ENCODE assay signal across 14 cellular contexts in the genomic region with DNA sequence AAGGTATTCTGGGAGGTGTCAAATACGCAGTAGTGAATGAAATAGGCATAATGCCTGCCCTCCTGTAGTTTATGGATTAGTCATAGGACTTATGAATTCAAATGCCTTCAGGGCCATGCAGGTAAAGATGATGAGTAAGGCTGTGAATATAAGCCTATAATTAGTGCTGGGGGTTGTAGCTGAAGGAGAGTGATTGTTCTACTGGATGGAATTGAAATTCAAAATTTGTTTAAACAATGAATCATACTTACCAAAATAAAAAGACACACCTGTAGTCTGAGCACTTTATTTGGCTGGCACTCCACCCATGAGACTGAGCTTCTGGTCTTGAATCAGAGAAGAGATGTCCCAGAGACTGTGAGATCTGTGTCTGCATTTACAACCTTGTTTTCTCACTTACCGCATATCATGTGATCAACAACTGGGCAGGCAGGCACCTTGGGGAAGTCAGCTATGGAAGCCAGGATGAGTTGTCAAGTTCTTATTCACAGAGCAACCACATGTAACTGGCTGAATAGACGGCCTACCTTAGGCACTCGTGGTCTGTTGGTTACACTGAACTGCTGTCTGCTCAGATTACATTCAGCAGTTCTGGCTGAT.
DNase-seq lines count a peak whose midpoint lies in the region; ATAC-seq and TF ChIP-seq lines count a peak whose summit lies in the region.
"Had no signal": no experiment of that assay in that cellular context is flagged by ENCODE, and none has a peak within 500 bp of the region (broad histone marks: within the 10 kb centered on the region; RNA-seq: fewer than 3 reads in every experiment).

No MANE protein-coding gene starts in this region.

- ATAC-seq in right lobe of liver, result no peak
- ATAC-seq: activated naive CD8-positive, alpha-beta T cell treated with anti-CD3 and anti-CD28 coated beads, Interleukin-2, amount 50 U/mL, for 24 hours had no signal

- H3K4me1 ChIP-seq in right atrium auricular region (no peaks in the 10 kb centered on the region), right lobe of liver (no peaks in the 10 kb centered on the region)
- H3K4me1 ChIP-seq: testis had no signal

- TF ChIP-seq CTCF in kidney epithelial cell (IDR thresholded peaks at IDR 0.05; ENCODE audit: insufficient read depth, low read length, poor library complexity, severe bottlenecking) (no peak), right atrium auricular region (IDR thresholded peaks at IDR 0.05) (no peak), right lobe of liver (IDR thresholded peaks at IDR 0.05) (no peak)

- WGBS in right lobe of liver (ENCODE audit: insufficient coverage, low coverage, low lambda C conversion rate, missing lambda C conversion rate), result 76% methylated on average over 2 of the region's 4 CpGs

- H3K9me3 ChIP-seq in right atrium auricular region (no peaks in the 10 kb centered on the region), right lobe of liver (no peaks in the 10 kb centered on the region)
- H3K9me3 ChIP-seq: neutrophil, testis had no signal

- intact Hi-C loops in right lobe of liver (cut with DNase I), result no loop called here

- no peak for TF ChIP-seq POLR2A in right lobe of liver (IDR thresholded peaks at IDR 0.05)

- H3K27me3 ChIP-seq in kidney epithelial cell (ENCODE audit: control insufficient read depth, insufficient read depth, low read length) (no peaks in the 10 kb centered on the region), right atrium auricular region (no peaks in the 10 kb centered on the region), right lobe of liver (no peaks in the 10 kb centered on the region)
- H3K27me3 ChIP-seq: neutrophil, testis had no signal

- no peak overlapping the region for H3K4me3 ChIP-seq in kidney epithelial cell (ENCODE audit: low read depth, low read length)
- H3K4me3 ChIP-seq in right atrium auricular region, result no peak overlapping the region
- no peak overlapping the region for H3K4me3 ChIP-seq in right lobe of liver
- H3K4me3 ChIP-seq: testis had no signal

- no peaks in the 10 kb centered on the region for H3K36me3 ChIP-seq in kidney epithelial cell (ENCODE audit: control insufficient read depth, insufficient read depth, low read length)
- no peaks in the 10 kb centered on the region for H3K36me3 ChIP-seq in right atrium auricular region
- H3K36me3 ChIP-seq in right lobe of liver, result no peaks in the 10 kb centered on the region
- H3K36me3 ChIP-seq: neutrophil had no signal

- DNase-seq in ELF-1 (ENCODE audit: low read depth, low spot score) (peak; percentile 1), NCI-H1436 (lab: John Stamatoyannopoulos, UW) (peak; percentile 87), SHP77 treated with DMSO at 0.1 percent for 48 hours (lab: John Stamatoyannopoulos, UW) (peak; percentile 91), kidney epithelial cell (ENCODE audit: low read depth) (peak; percentile 31), right atrium auricular region (ENCODE audit: low spot score) (no peak), D341Med (ENCODE audit: low spot score) (no peak), right lobe of liver (no peak), NCI-H526 treated with DMSO at 0.1 percent for 48 hours (lab: John Stamatoyannopoulos, UW) (no peak)
- DNase-seq: activated CD4-positive, alpha-beta memory T cell treated with anti-CD3 and anti-CD28 coated beads for 36 hours; activated naive CD8-positive, alpha-beta T cell treated with anti-CD3 and anti-CD28 coated beads, Interleukin-2, amount 50 U/mL, for 24 hours; NCI-H1694; stimulated activated CD4-positive, alpha-beta T cell treated with anti-CD3 and anti-CD28 coated beads, Interleukin-4, amount 100 ng/mL, for 24 hours; testis had no signal

- H3K27ac ChIP-seq in right atrium auricular region (no peak overlapping the region), right lobe of liver (no peak overlapping the region)
- H3K27ac ChIP-seq: neutrophil, testis had no signal

Comparison
In these comparisons a context has a peak if more than half of its experiments do, and no peak if none do; other contexts are left out.
1. DNase-seq: peak in ELF-1 (single experiment), NCI-H1436 (single experiment), SHP77 treated with DMSO at 0.1 percent for 48 hours (single experiment) and kidney epithelial cell (single experiment); none in right atrium auricular region (single experiment), D341Med (single experiment), right lobe of liver (0 of 3) and NCI-H526 treated with DMSO at 0.1 percent for 48 hours (single experiment).